10 cellular contexts compared by ENCODE assay signal in genomic region chr2:149573760-149574159, GRCh38. TPM values are rescaled to one million over a fixed set of nuclear protein-coding genes. Genes with fewer than 3 reads are reported as not detected.
DNase-seq lines count a peak whose midpoint lies in the region; ATAC-seq and TF ChIP-seq lines count a peak whose summit lies in the region.
"Had no signal": no experiment of that assay in that cellular context is flagged by ENCODE, and none has a peak within 500 bp of the region (broad histone marks: within the 10 kb centered on the region; RNA-seq: fewer than 3 reads in every experiment).

No MANE protein-coding gene starts in this region.

- no TSS peak for BruUV-seq in Calu3 (replicated peaks; lab: Mats Ljungman, UMichigan)

- H4K20me1 ChIP-seq in neural progenitor cell (ENCODE audit: low read depth) = peaks cover 11% of the 10 kb centered on the region

- H3K79me2 ChIP-seq in neural progenitor cell (ENCODE audit: low read depth) = peaks cover 8% of the 10 kb centered on the region

- POLR2A ChIA-PET in CD4-positive, alpha-beta T cell (lab: Charles Lee) = interaction anchor here (0.8 to 1.4 kb wide), 2 partner anchors 14 to 1687 kb away, joined by 3 to 5 read pairs; partner anchors contain the start of gene MMADHC

- H3K27ac Mint-ChIP-seq in Calu3 (ENCODE audit: unreplicated experiment) (no peak overlapping the region), neural progenitor cell (no peak overlapping the region)
- no peak overlapping the region for H3K27ac Mint-ChIP-seq in CD4-positive, alpha-beta T cell

- H3K4me1 ChIP-seq in neural progenitor cell = no peaks in the 10 kb centered on the region

- intact Hi-C loops in Calu3 (cut with micrococcal nuclease; ENCODE audit: unreplicated experiment) = no loop called here
- intact Hi-C loops in CD4-positive, alpha-beta T cell (cut with DNase I, micrococcal nuclease) = loop anchor here in 1 of 2 experiments (10.0 kb wide), 1 partner anchor 1891 kb away; no protein-coding TSS in a partner anchor

- H3K9me3 ChIP-seq in neural progenitor cell (ENCODE audit: low read depth) = no peaks in the 10 kb centered on the region
- no peaks in the 10 kb centered on the region for H3K9me3 ChIP-seq in CD4-positive, alpha-beta T cell (ENCODE audit: control insufficient read depth, low read length)
- H3K9me3 ChIP-seq: sigmoid colon had no signal

- H3K4me1 Mint-ChIP-seq in Calu3 (ENCODE audit: low read depth, unreplicated experiment) (peaks cover 17% of the 10 kb centered on the region), neural progenitor cell (no peaks in the 10 kb centered on the region)
- H3K4me1 Mint-ChIP-seq in CD4-positive, alpha-beta T cell (ENCODE audit: low read depth) = peaks cover 31% of the 10 kb centered on the region

- no peak overlapping the region for H3K4me3 ChIP-seq in neural progenitor cell
- H3K4me3 ChIP-seq: sigmoid colon had no signal

- no peak overlapping the region for H3K27ac ChIP-seq in neural progenitor cell
- H3K27ac ChIP-seq in CD4-positive, alpha-beta T cell (ENCODE audit: low read depth, low read length) = no peak overlapping the region

- H3K9ac ChIP-seq in neural progenitor cell = no peak overlapping the region

- H3K36me3 ChIP-seq in neural progenitor cell = peaks cover 43% of the 10 kb centered on the region

- no peak overlapping the region for H2AFZ ChIP-seq in neural progenitor cell (replicated peaks)

- no peaks in the 10 kb centered on the region for H3F3A ChIP-seq in neural progenitor cell (ENCODE audit: low read depth)

- ATAC-seq in CD4-positive, alpha-beta T cell (ENCODE audit: poor library complexity) = no peak

- H3K4me2 ChIP-seq in neural progenitor cell = no peak overlapping the region

- no peaks in the 10 kb centered on the region for H3K27me3 ChIP-seq in neural progenitor cell
- no peaks in the 10 kb centered on the region for H3K27me3 ChIP-seq in CD4-positive, alpha-beta T cell (ENCODE audit: control insufficient read depth, insufficient read depth, low read length)
- H3K27me3 ChIP-seq: sigmoid colon had no signal

- H3K9me3 Mint-ChIP-seq in Calu3 (ENCODE audit: low read depth, unreplicated experiment) (no peaks in the 10 kb centered on the region), neural progenitor cell (no peaks in the 10 kb centered on the region)
- no peaks in the 10 kb centered on the region for H3K9me3 Mint-ChIP-seq in CD4-positive, alpha-beta T cell

- H3K27me3 Mint-ChIP-seq in Calu3 (ENCODE audit: unreplicated experiment) = no peaks in the 10 kb centered on the region
- H3K27me3 Mint-ChIP-seq in neural progenitor cell (ENCODE audit: insufficient read depth, low read depth) = no peaks in the 10 kb centered on the region
- no peaks in the 10 kb centered on the region for H3K27me3 Mint-ChIP-seq in CD4-positive, alpha-beta T cell

- TF ChIP-seq CTCF in Calu3 (IDR thresholded peaks at IDR 0.05; ENCODE audit: unreplicated experiment) = peak; percentile 19
- TF ChIP-seq CTCF in neural progenitor cell (IDR thresholded peaks at IDR 0.05) = peak; percentile 40
- no peak for TF ChIP-seq CTCF in CD4-positive, alpha-beta T cell (IDR thresholded peaks at IDR 0.05)

- DNase-seq in Calu3 = no peak
- DNase-seq in LoVo (ENCODE audit: low spot score) = peak; percentile 8
- peak; percentile 19 for DNase-seq in cerebellar cortex (ENCODE audit: low spot score)
- no peak for DNase-seq in neural progenitor cell (ENCODE audit: low spot score)
- DNase-seq in NOMO-1 treated with DMSO at 0.1 percent for 48 hours (lab: John Stamatoyannopoulos, UW; ENCODE audit: unreplicated experiment) = no peak
- DNase-seq in CD4-positive, alpha-beta T cell = no peak
- no peak for DNase-seq in H4 (ENCODE audit: low spot score)
- DNase-seq in NCI-H82 (lab: John Stamatoyannopoulos, UW) = no peak
- DNase-seq: activated CD4-positive, alpha-beta T cell treated with anti-CD3 and anti-CD28 coated beads, Interleukin-2, amount 50 U/mL, for 1 hour; sigmoid colon had no signal

- H3K4me3 Mint-ChIP-seq in Calu3 (ENCODE audit: low read depth, unreplicated experiment) (no peak overlapping the region), neural progenitor cell (no peak overlapping the region)
- no peak overlapping the region for H3K4me3 Mint-ChIP-seq in CD4-positive, alpha-beta T cell

- H3K36me3 Mint-ChIP-seq in Calu3 (ENCODE audit: insufficient read depth, unreplicated experiment) (peaks cover 36% of the 10 kb centered on the region), neural progenitor cell (peaks cover 24% of the 10 kb centered on the region)
- peaks cover 82% of the 10 kb centered on the region for H3K36me3 Mint-ChIP-seq in CD4-positive, alpha-beta T cell (ENCODE audit: low read depth)

- CTCF ChIA-PET in Calu3 (lab: Charles Lee) = interaction anchor here (1.1 to 1.4 kb wide), 2 partner anchors 555 to 557 kb away, joined by 4 to 10 read pairs; no protein-coding TSS in a partner anchor
- CTCF ChIA-PET in CD4-positive, alpha-beta T cell (lab: Charles Lee) = interaction anchor here (1.3 to 2.0 kb wide), 2 partner anchors 13 to 557 kb away, joined by 5 to 6 read pairs; no protein-coding TSS in a partner anchor

RNA-seq across cellular contexts. Expression of gene MMADHC, which starts 13.8 kb away (rescaled TPM):
- 88.4 and 89.8 TPM in 2 replicates for total RNA-seq in Calu3 (2022)
- total RNA-seq in neural progenitor cell (ENCODE audit: low replicate concordance) = 149 and 178 TPM in 2 replicates
- total RNA-seq in CD4-positive, alpha-beta T cell = 10 to 100 TPM; 77.3 to 77.8 TPM
- total RNA-seq in H4 (2014; rRNA removed; shearing (Covaris generic)) = 258 and 263 TPM in 2 replicates

Comparison
In these comparisons a context has a peak if more than half of its experiments do, and no peak if none do; other contexts are left out.
1. DNase-seq: peak in LoVo (single experiment) and cerebellar cortex (single experiment); none in Calu3 (single experiment), neural progenitor cell (single experiment), NOMO-1 treated with DMSO at 0.1 percent for 48 hours (single experiment), CD4-positive, alpha-beta T cell (0 of 10), H4 (single experiment) and NCI-H82 (single experiment).